In the genomic region with DNA sequence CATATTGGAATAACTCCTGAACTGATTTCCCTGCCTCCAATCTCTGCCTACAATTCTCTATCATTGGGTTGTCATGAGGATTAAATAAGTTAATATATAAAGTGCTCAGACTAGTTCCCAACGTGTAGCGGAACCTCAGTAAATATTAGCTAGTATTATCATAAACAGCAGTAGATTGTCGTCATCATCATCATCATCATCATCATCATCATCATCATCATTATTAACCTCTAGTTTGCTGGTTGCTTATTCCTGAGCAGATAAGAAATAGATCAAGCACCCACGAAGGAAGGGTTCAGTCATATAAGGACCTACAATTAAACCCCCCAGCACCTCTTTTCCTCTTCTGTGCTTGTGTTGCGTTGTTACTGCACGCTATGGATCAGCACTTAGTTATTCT, we compare ENCODE assay signal across 25 cellular contexts.
"Had no signal": no experiment of that assay in that cellular context is flagged by ENCODE, and none has a peak within 500 bp of the region (broad histone marks: within the 10 kb centered on the region; RNA-seq: fewer than 3 reads in every experiment).

No MANE protein-coding gene starts in this region.

- H3K9me3 ChIP-seq: body of pancreas, colonic mucosa had no signal

- H3K27ac ChIP-seq: body of pancreas, cardiac muscle cell, colonic mucosa had no signal

- H3K4me1 ChIP-seq: body of pancreas, colonic mucosa had no signal

- H3K27me3 ChIP-seq: cardiac muscle cell had no signal

- H3K4me3 ChIP-seq: body of pancreas, cardiac muscle cell, colonic mucosa had no signal

- FAIRE-seq: frontal cortex had no signal

- H3K36me3 ChIP-seq: cardiac muscle cell, colonic mucosa had no signal

- DNase-seq: activated CD4-positive, alpha-beta memory T cell treated with anti-CD3 and anti-CD28 coated beads for 36 hours; activated CD4-positive, alpha-beta T cell treated with anti-CD3 and anti-CD28 coated beads for 36 hours; activated CD4-positive, alpha-beta T cell treated with anti-CD3 and anti-CD28 coated beads, Interleukin-2, amount 10 ng/mL, durations not matched to agents 24 days and 14 days; activated CD4-positive, CD25-positive, alpha-beta regulatory T cell; activated CD4-positive, CD25-positive, alpha-beta regulatory T cell treated with anti-CD3 and anti-CD28 coated beads, Interleukin-2, amount 50 U/mL, for 72 hours; activated CD8-positive, alpha-beta memory T cell treated with anti-CD3 and anti-CD28 coated beads, Interleukin-2, amount 10 ng/mL, durations not matched to agents 7 days and 5 days; activated CD8-positive, alpha-beta memory T cell treated with anti-CD3 and anti-CD28 coated beads, Interleukin-2, amount 50 U/mL, for 4 hours; activated CD8-positive, alpha-beta T cell treated with anti-CD3 and anti-CD28 coated beads, Interleukin-2, amount 10 ng/mL, durations not matched to agents 7 days and 5 days; activated effector memory CD4-positive, alpha-beta T cell treated with anti-CD3 and anti-CD28 coated beads, Interleukin-2, amount 50 U/mL, for 16 hours; activated naive CD4-positive, alpha-beta T cell treated with anti-CD3 and anti-CD28 coated beads for 36 hours; activated T-cell treated with anti-CD3 and anti-CD28 coated beads, Interleukin-2, amount 50 U/mL, for 1 hour; activated T-cell treated with anti-CD3 and anti-CD28 coated beads, Interleukin-2, amount 50 U/mL, for 48 hours; amniotic stem cell; anterior cingulate cortex; body of pancreas; central memory CD4-positive, alpha-beta T cell; cerebellar nuclear complex; colonic mucosa; effector CD8-positive, alpha-beta T cell; foreskin fibroblast; SW 1271; T-cell; T1000 had no signal
